17 cellular contexts compared by ENCODE assay signal in the genomic region with DNA sequence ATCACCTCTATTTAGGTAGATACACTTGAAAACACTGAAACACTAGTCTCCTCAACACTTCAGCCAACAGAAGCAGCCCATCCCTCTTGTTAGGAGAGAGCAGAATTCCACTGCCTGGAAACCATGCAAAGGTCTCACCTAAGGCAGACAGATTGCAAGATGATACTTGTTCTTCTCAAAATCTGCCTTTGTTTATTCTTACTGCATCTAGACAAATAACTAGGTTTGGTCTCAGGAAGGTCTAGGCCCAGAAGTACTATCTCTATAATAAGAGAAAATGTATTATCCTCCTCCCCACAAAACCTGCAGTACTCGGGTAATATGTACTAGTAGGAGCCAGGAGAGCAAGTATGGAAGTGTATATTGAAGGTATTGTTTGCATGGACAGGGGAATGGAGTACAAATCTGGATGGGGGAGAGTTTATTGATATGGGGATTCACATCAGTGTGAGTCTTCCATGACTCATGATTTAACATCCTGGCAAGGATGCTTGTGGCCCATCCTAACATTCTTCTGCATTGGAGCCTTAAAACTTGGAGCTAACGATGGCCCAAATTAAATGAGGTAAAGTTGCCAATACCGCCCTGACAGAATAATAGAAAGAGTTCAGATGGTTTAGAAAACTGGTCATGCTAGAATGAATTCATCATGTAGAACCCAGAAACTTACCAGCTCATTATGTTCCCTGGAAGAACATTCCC.
DNase-seq lines count a peak whose midpoint lies in the region; ATAC-seq and TF ChIP-seq lines count a peak whose summit lies in the region.
"Had no signal": no experiment of that assay in that cellular context is flagged by ENCODE, and none has a peak within 500 bp of the region (broad histone marks: within the 10 kb centered on the region; RNA-seq: fewer than 3 reads in every experiment).

No MANE protein-coding gene starts in this region.

- in situ Hi-C loops in brain microvascular endothelial cell (cut with HindIII; ENCODE audit: low pct_ligation_motif_present, low sequenced_read_pairs), result no loop called here

- no peaks in the 10 kb centered on the region for H3K4me1 ChIP-seq in gastroesophageal sphincter
- H3K4me1 ChIP-seq: stomach, uterus had no signal

- peaks cover 50% of the 10 kb centered on the region for H3K4me1 Mint-ChIP-seq in HFFc6 (ENCODE audit: low read depth)
- H3K4me1 Mint-ChIP-seq: activated T-helper 17 cell treated with anti-CD3 and anti-CD28 coated beads, Interleukin-2, amount 50 U/mL, for 72 hours; B cell; naive B cell had no signal

- 81 to 100% methylated on average over 2 to 3 of the region's 3 CpGs for WGBS in gastroesophageal sphincter (ENCODE audit: low coverage in 1 of 2), 2 donors

- H3K4me3 Mint-ChIP-seq in HFFc6, result peak overlapping the region; percentile 33
- H3K4me3 Mint-ChIP-seq: activated T-helper 17 cell treated with anti-CD3 and anti-CD28 coated beads, Interleukin-2, amount 50 U/mL, for 72 hours; B cell; naive B cell had no signal

- peaks cover 13% of the 10 kb centered on the region for H3K27me3 Mint-ChIP-seq in HFFc6 (ENCODE audit: insufficient read depth)
- H3K27me3 Mint-ChIP-seq: activated T-helper 17 cell treated with anti-CD3 and anti-CD28 coated beads, Interleukin-2, amount 50 U/mL, for 72 hours; B cell; progenitor cell of endocrine pancreas had no signal

- H3K9me3 Mint-ChIP-seq in HFFc6, result peaks cover 3% of the 10 kb centered on the region; the same call in 1 of the 2 replicates
- H3K9me3 Mint-ChIP-seq: activated T-helper 17 cell treated with anti-CD3 and anti-CD28 coated beads, Interleukin-2, amount 50 U/mL, for 72 hours had no signal

- DNase-seq in AG08396 (ENCODE audit: low spot score), result peak; percentile 73
- DNase-seq in HFFc6, result peak; percentile 65
- peak; percentile 30 for DNase-seq in brain microvascular endothelial cell
- peak; percentile 47 for DNase-seq in hepatic stellate cell (ENCODE audit: low spot score)
- no peak for DNase-seq in activated gamma-delta T cell treated with Interleukin-2 at 50 U/mL for 16 hours
- DNase-seq in NCI-H1694 treated with DMSO at 0.1 percent for 48 hours (lab: John Stamatoyannopoulos, UW), result no peak
- no peak for DNase-seq in activated effector memory CD4-positive, alpha-beta T cell treated with Interleukin-2 at 50 U/mL for 16 hours
- DNase-seq: MM.1S; naive B cell; stimulated activated CD4-positive, alpha-beta T cell treated with anti-CD3 and anti-CD28 coated beads, Interleukin-12 subunit alpha, Interleukin-12 subunit beta, amount 100 ng/mL, for 4 hours; stomach; uterus; WERI-Rb-1 had no signal

- TF ChIP-seq POLR2A in gastroesophageal sphincter (IDR thresholded peaks at IDR 0.05), result no peak

- no peak for ATAC-seq in gastroesophageal sphincter
- ATAC-seq: activated T-helper 17 cell treated with anti-CD3 and anti-CD28 coated beads, Interleukin-2, amount 50 U/mL, for 72 hours had no signal

- no peaks in the 10 kb centered on the region for H3K36me3 ChIP-seq in brain microvascular endothelial cell (replicated peaks)
- no peaks in the 10 kb centered on the region for H3K36me3 ChIP-seq in gastroesophageal sphincter
- H3K36me3 ChIP-seq: stomach, uterus, WERI-Rb-1 had no signal

- H3K27ac ChIP-seq in brain microvascular endothelial cell, result no peak overlapping the region
- no peak overlapping the region for H3K27ac ChIP-seq in gastroesophageal sphincter
- H3K27ac ChIP-seq: stomach, uterus, WERI-Rb-1 had no signal

- H3K27me3 ChIP-seq in brain microvascular endothelial cell (replicated peaks) (no peaks in the 10 kb centered on the region), gastroesophageal sphincter (no peaks in the 10 kb centered on the region)
- H3K27me3 ChIP-seq: stomach, uterus had no signal

- H3K9me3 ChIP-seq in gastroesophageal sphincter, result no peaks in the 10 kb centered on the region
- H3K9me3 ChIP-seq: uterus had no signal

- peak overlapping the region; percentile 38 for H3K27ac Mint-ChIP-seq in HFFc6
- H3K27ac Mint-ChIP-seq: activated T-helper 17 cell treated with anti-CD3 and anti-CD28 coated beads, Interleukin-2, amount 50 U/mL, for 72 hours; B cell; naive B cell; progenitor cell of endocrine pancreas had no signal

- peaks cover 4% of the 10 kb centered on the region; the same call in 1 of the 2 replicates for H3K36me3 Mint-ChIP-seq in HFFc6 (ENCODE audit: low read depth)
- H3K36me3 Mint-ChIP-seq: naive B cell had no signal

- H3K4me3 ChIP-seq in brain microvascular endothelial cell (ENCODE audit: low read depth, low read length) (no peak overlapping the region), gastroesophageal sphincter (no peak overlapping the region)
- H3K4me3 ChIP-seq: stomach, uterus had no signal

- TF ChIP-seq CTCF in HFFc6 (IDR thresholded peaks at IDR 0.05), result no peak
- TF ChIP-seq CTCF in brain microvascular endothelial cell (IDR thresholded peaks at IDR 0.05; ENCODE audit: low read depth, low read length, missing control alignments), result no peak
- TF ChIP-seq CTCF in gastroesophageal sphincter (IDR thresholded peaks at IDR 0.05), result no peak

- TF ChIP-seq EP300 in gastroesophageal sphincter (IDR thresholded peaks at IDR 0.05), result no peak

Comparison
In these comparisons a context has a peak if more than half of its experiments do, and no peak if none do; other contexts are left out.
1. DNase-seq: peak in AG08396 (single experiment), HFFc6 (single experiment), brain microvascular endothelial cell (single experiment) and hepatic stellate cell (single experiment); none in activated gamma-delta T cell treated with Interleukin-2 at 50 U/mL for 16 hours (single experiment), NCI-H1694 treated with DMSO at 0.1 percent for 48 hours (single experiment) and activated effector memory CD4-positive, alpha-beta T cell treated with Interleukin-2 at 50 U/mL for 16 hours (single experiment).